ENCODE assay signal across 9 cellular contexts in genomic region chr1:168234846-168235547, GRCh38. TPM values are rescaled to one million over a fixed set of nuclear protein-coding genes. Genes with fewer than 3 reads are reported as not detected.
DNase-seq lines count a peak whose midpoint lies in the region; ATAC-seq, FAIRE-seq and TF ChIP-seq lines count a peak whose summit lies in the region.
"Had no signal": no experiment of that assay in that cellular context is flagged by ENCODE, and none has a peak within 500 bp of the region (broad histone marks: within the 10 kb centered on the region; RNA-seq: fewer than 3 reads in every experiment).

No MANE protein-coding gene starts in this region.

- peak; percentile 28 for DNase-seq in NCI-H1436 (lab: John Stamatoyannopoulos, UW)
- no peak for DNase-seq in NCI-H1436 treated with DMSO at 0.1 percent for 48 hours (lab: John Stamatoyannopoulos, UW)
- peak; percentile 69 for DNase-seq in KBM-7
- DNase-seq in bronchial epithelial cell (ENCODE audit: low read depth): peak; percentile 63
- DNase-seq in lower lobe of right lung: no peak
- DNase-seq in posterior vena cava (ENCODE audit: low spot score): no peak

- no peaks in the 10 kb centered on the region for H3K27me3 ChIP-seq in bronchial epithelial cell (ENCODE audit: control insufficient read depth, insufficient read depth, low read length)
- no peaks in the 10 kb centered on the region for H3K27me3 ChIP-seq in lower lobe of right lung (ENCODE audit: low read depth)
- H3K27me3 ChIP-seq: BLaER1 had no signal

- in situ Hi-C loops in KBM-7 (cut with MboI; ENCODE audit: low pct_unique_long_range_greater_than_20kb, low sequenced_read_pairs): no loop called here

- H3K4me1 ChIP-seq in lower lobe of right lung: peaks cover 32% of the 10 kb centered on the region

- TF ChIP-seq CTCF in bronchial epithelial cell (IDR thresholded peaks at IDR 0.05; ENCODE audit: insufficient read depth, low read length, severe bottlenecking) (peak; percentile 79), lower lobe of right lung (IDR thresholded peaks at IDR 0.05) (peak; percentile 57)

- FAIRE-seq in bronchial epithelial cell (lab: Jason Lieb, UNC): no peak

- no peaks in the 10 kb centered on the region for H3K9me3 ChIP-seq in lower lobe of right lung
- H3K9me3 ChIP-seq: BLaER1 had no signal

- intact Hi-C loops in lower lobe of right lung (cut with DNase I) (no loop called here), posterior vena cava (cut with DNase I) (no loop called here)

- H3K36me3 ChIP-seq in bronchial epithelial cell (ENCODE audit: control insufficient read depth, insufficient read depth, low read length): peaks cover 21% of the 10 kb centered on the region
- H3K36me3 ChIP-seq in lower lobe of right lung: peaks cover 95% of the 10 kb centered on the region

- H3K4me3 ChIP-seq in bronchial epithelial cell (ENCODE audit: low read depth, low read length): no peak overlapping the region
- H3K4me3 ChIP-seq in lower lobe of right lung: no peak overlapping the region
- H3K4me3 ChIP-seq: BLaER1 had no signal

- H3K27ac ChIP-seq in lower lobe of right lung: no peak overlapping the region
- H3K27ac ChIP-seq: BLaER1 had no signal

- ATAC-seq in GM21528 (IDR thresholded peaks at IDR 0.05; ENCODE audit: low FRiP score, unreplicated experiment) (peak; percentile 79), SK-N-SH treated with all-trans-retinoic acid at 6 μM for 48 hours (peak; percentile 96), lower lobe of right lung (peak; percentile 74 to 79)

TF ChIP-seq in SK-N-SH treated with all-trans-retinoic acid at 6 μM for 48 hours, 23 proteins besides CTCF, POLR2A, EP300 and RAD21:
- TF ChIP-seq, protein P1, sequence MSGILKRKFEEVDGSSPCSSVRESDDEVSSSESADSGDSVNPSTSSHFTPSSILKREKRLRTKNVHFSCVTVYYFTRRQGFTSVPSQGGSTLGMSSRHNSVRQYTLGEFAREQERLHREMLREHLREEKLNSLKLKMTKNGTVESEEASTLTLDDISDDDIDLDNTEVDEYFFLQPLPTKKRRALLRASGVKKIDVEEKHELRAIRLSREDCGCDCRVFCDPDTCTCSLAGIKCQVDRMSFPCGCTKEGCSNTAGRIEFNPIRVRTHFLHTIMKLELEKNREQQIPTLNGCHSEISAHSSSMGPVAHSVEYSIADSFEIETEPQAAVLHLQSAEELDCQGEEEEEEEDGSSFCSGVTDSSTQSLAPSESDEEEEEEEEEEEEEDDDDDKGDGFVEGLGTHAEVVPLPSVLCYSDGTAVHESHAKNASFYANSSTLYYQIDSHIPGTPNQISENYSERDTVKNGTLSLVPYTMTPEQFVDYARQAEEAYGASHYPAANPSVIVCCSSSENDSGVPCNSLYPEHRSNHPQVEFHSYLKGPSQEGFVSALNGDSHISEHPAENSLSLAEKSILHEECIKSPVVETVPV (CRISPR knock-in tag; IDR thresholded peaks at IDR 0.05): no peak
- TF ChIP-seq ZNF565 (CRISPR knock-in tag; conservative IDR thresholded peaks at IDR 0.05; ENCODE audit: low read depth) (no peak), CSDC2 (CRISPR knock-in tag; IDR thresholded peaks at IDR 0.05) (no peak), ZFP3 (CRISPR knock-in tag; IDR thresholded peaks at IDR 0.05) (no peak), TCF4 (CRISPR knock-in tag; IDR thresholded peaks at IDR 0.05; ENCODE audit: borderline replicate concordance) (no peak), ZFP30 (CRISPR knock-in tag; IDR thresholded peaks at IDR 0.05) (no peak), ZC3H10 (CRISPR knock-in tag; IDR thresholded peaks at IDR 0.05) (no peak), ZNF8 (CRISPR knock-in tag; IDR thresholded peaks at IDR 0.05) (no peak), ARNTL (CRISPR knock-in tag; IDR thresholded peaks at IDR 0.05; ENCODE audit: borderline replicate concordance, low read depth) (no peak), ZNF70 (CRISPR knock-in tag; IDR thresholded peaks at IDR 0.05) (no peak), OSR1 (CRISPR knock-in tag; IDR thresholded peaks at IDR 0.05) (no peak), TOX (CRISPR knock-in tag; IDR thresholded peaks at IDR 0.05; ENCODE audit: borderline replicate concordance) (no peak), RARB (CRISPR knock-in tag; IDR thresholded peaks at IDR 0.05) (no peak), GLIS3 (CRISPR knock-in tag; IDR thresholded peaks at IDR 0.05) (no peak), PPARA (CRISPR knock-in tag; IDR thresholded peaks at IDR 0.05; ENCODE audit: borderline replicate concordance) (no peak), SNAI2 (CRISPR knock-in tag; IDR thresholded peaks at IDR 0.05) (no peak), ESRRG (CRISPR knock-in tag; IDR thresholded peaks at IDR 0.05) (no peak), ISL1 (CRISPR knock-in tag; IDR thresholded peaks at IDR 0.05) (no peak)
- TF ChIP-seq, protein P2, sequence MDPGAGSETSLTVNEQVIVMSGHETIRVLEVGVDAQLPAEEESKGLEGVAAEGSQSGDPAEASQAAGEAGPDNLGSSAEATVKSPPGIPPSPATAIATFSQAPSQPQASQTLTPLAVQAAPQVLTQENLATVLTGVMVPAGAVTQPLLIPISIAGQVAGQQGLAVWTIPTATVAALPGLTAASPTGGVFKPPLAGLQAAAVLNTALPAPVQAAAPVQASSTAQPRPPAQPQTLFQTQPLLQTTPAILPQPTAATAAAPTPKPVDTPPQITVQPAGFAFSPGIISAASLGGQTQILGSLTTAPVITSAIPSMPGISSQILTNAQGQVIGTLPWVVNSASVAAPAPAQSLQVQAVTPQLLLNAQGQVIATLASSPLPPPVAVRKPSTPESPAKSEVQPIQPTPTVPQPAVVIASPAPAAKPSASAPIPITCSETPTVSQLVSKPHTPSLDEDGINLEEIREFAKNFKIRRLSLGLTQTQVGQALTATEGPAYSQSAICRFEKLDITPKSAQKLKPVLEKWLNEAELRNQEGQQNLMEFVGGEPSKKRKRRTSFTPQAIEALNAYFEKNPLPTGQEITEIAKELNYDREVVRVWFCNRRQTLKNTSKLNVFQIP (CRISPR knock-in tag; IDR thresholded peaks at IDR 0.05; ENCODE audit: borderline replicate concordance, low read depth): no peak
- TF ChIP-seq, protein P3, sequence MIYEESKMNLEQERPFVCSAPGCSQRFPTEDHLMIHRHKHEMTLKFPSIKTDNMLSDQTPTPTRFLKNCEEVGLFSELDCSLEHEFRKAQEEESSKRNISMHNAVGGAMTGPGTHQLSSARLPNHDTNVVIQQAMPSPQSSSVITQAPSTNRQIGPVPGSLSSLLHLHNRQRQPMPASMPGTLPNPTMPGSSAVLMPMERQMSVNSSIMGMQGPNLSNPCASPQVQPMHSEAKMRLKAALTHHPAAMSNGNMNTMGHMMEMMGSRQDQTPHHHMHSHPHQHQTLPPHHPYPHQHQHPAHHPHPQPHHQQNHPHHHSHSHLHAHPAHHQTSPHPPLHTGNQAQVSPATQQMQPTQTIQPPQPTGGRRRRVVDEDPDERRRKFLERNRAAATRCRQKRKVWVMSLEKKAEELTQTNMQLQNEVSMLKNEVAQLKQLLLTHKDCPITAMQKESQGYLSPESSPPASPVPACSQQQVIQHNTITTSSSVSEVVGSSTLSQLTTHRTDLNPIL (CRISPR knock-in tag; IDR thresholded peaks at IDR 0.05; ENCODE audit: low read depth): no peak
TF ChIP-seq in SK-N-SH treated with all-trans-retinoic acid at 6 μM for 48 hours: peak in this region for 0.

RNA-seq across cellular contexts. Expression of gene SFT2D2, which starts 9.2 kb away (rescaled TPM):
- total RNA-seq in bronchial epithelial cell (22.4 and 29.7 TPM in 2 replicates), lower lobe of right lung (74.6 TPM), posterior vena cava (10 to 100 TPM; 55.3 to 64.6 TPM)

RNA-seq across cellular contexts. Expression of gene TBX19, which starts 45.7 kb away (rescaled TPM):
- total RNA-seq in bronchial epithelial cell: 0.51 and 0.79 TPM in 2 replicates
- total RNA-seq in lower lobe of right lung: 3.1 TPM
- 1 to 10 TPM; 1.2 to 1.8 TPM for total RNA-seq in posterior vena cava

RNA-seq across cellular contexts. Expression of gene TIPRL, which starts 56.2 kb away (rescaled TPM):
- total RNA-seq in bronchial epithelial cell (25.3 and 38.5 TPM in 2 replicates), lower lobe of right lung (23.7 TPM), posterior vena cava (10 to 100 TPM; 29.2 to 32.7 TPM)

Comparison
In these comparisons a context has a peak if more than half of its experiments do, and no peak if none do; other contexts are left out.
1. DNase-seq: peak in NCI-H1436 (single experiment), KBM-7 (single experiment) and bronchial epithelial cell (single experiment); none in NCI-H1436 treated with DMSO at 0.1 percent for 48 hours (single experiment), lower lobe of right lung (single experiment) and posterior vena cava (single experiment).
2. Peak in every context shown above with its lines, with median percentiles within 50 percentile points of each other: ATAC-seq.